12 cellular contexts compared by ENCODE assay signal in the genomic region with DNA sequence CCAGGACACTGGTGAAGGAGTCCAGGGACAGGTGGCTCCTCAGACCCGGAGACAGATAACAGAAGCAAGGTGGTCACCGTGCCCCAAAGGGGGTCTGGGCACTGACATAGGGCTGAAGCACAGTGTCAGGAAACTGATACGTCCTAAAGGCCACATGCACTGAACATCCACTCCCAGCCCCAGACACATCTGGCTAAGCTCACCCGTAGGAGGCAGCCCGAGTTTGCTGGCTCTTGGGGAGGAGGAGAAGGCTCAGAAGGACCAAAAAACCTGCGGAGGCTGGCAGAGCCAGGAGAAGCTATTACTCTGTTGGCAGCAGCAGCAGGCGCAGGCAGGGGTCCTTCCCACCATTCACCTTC. TPM values are rescaled to one million over a fixed set of nuclear protein-coding genes. Genes with fewer than 3 reads are reported as not detected.
DNase-seq lines count a peak whose midpoint lies in the region; ATAC-seq lines count a peak whose summit lies in the region.
"Had no signal": no experiment of that assay in that cellular context is flagged by ENCODE, and none has a peak within 500 bp of the region (broad histone marks: within the 10 kb centered on the region; RNA-seq: fewer than 3 reads in every experiment).

No MANE protein-coding gene starts in this region.

- no peaks in the 10 kb centered on the region for H3K36me3 Mint-ChIP-seq in activated naive CD4-positive, alpha-beta T cell treated with anti-CD3 and anti-CD28 coated beads for 36 hours (ENCODE audit: low read depth)
- no peaks in the 10 kb centered on the region for H3K36me3 Mint-ChIP-seq in T-helper 17 cell (ENCODE audit: low read depth)
- H3K36me3 Mint-ChIP-seq in stimulated activated effector memory CD8-positive, alpha-beta T cell treated with anti-CD3 and anti-CD28 coated beads, Interleukin-12 subunit alpha, Interleukin-12 subunit beta, amount 100 ng/mL, for 72 hours: no peaks in the 10 kb centered on the region

- H3K9me3 ChIP-seq in T-helper 17 cell (ENCODE audit: control insufficient read depth, low read length, poor library complexity, severe bottlenecking) (no peaks in the 10 kb centered on the region), iPS-18a (ENCODE audit: control insufficient read depth, low read depth, low read length) (no peaks in the 10 kb centered on the region)
- H3K9me3 ChIP-seq: testis had no signal

- H3K27me3 ChIP-seq in iPS-18a (ENCODE audit: control insufficient read depth, insufficient read depth, low read length): peaks cover 41% of the 10 kb centered on the region
- H3K27me3 ChIP-seq: testis had no signal

- intact Hi-C loops in activated naive CD4-positive, alpha-beta T cell treated with anti-CD3 and anti-CD28 coated beads for 36 hours (cut with micrococcal nuclease): no loop called here

- H3K9ac ChIP-seq in iPS-18a (ENCODE audit: low read length): no peak overlapping the region

- H3K4me1 ChIP-seq in iPS-18a (ENCODE audit: control insufficient read depth, low read depth, low read length): peaks cover 15% of the 10 kb centered on the region

- no peaks in the 10 kb centered on the region for H3K9me3 Mint-ChIP-seq in activated naive CD4-positive, alpha-beta T cell treated with anti-CD3 and anti-CD28 coated beads for 36 hours
- no peaks in the 10 kb centered on the region for H3K9me3 Mint-ChIP-seq in stimulated activated effector memory CD8-positive, alpha-beta T cell treated with anti-CD3 and anti-CD28 coated beads, Interleukin-12 subunit alpha, Interleukin-12 subunit beta, amount 100 ng/mL, for 72 hours

- DNase-seq in activated naive CD4-positive, alpha-beta T cell treated with anti-CD3 and anti-CD28 coated beads for 36 hours: no peak
- DNase-seq in activated naive CD4-positive, alpha-beta T cell treated with Interleukin-2 at 50 U/mL for 16 hours: no peak
- DNase-seq in T-helper 17 cell: no peak
- DNase-seq in stimulated activated effector memory CD8-positive, alpha-beta T cell treated with anti-CD3 and anti-CD28 coated beads, Interleukin-12 subunit alpha, Interleukin-12 subunit beta, amount 100 ng/mL, for 72 hours (ENCODE audit: low spot score in 2 of 2): no peak
- DNase-seq in globus pallidus (ENCODE audit: low spot score): no peak
- no peak for DNase-seq in dermis blood vessel endothelial cell
- DNase-seq: amniotic stem cell, midbrain, testis had no signal

- H3K27me3 Mint-ChIP-seq in activated naive CD4-positive, alpha-beta T cell treated with anti-CD3 and anti-CD28 coated beads for 36 hours (ENCODE audit: low read depth): peaks cover 22% of the 10 kb centered on the region
- H3K27me3 Mint-ChIP-seq in T-helper 17 cell: peaks cover 32% of the 10 kb centered on the region

- H3K4me3 Mint-ChIP-seq in activated naive CD4-positive, alpha-beta T cell treated with anti-CD3 and anti-CD28 coated beads for 36 hours: peak overlapping the region; percentile 48
- peak overlapping the region; percentile 85 for H3K4me3 Mint-ChIP-seq in T-helper 17 cell
- H3K4me3 Mint-ChIP-seq in stimulated activated effector memory CD8-positive, alpha-beta T cell treated with anti-CD3 and anti-CD28 coated beads, Interleukin-12 subunit alpha, Interleukin-12 subunit beta, amount 100 ng/mL, for 72 hours: peak overlapping the region; percentile 69

- no peak overlapping the region for H3K27ac ChIP-seq in iPS-18a (ENCODE audit: low read length)
- H3K27ac ChIP-seq: testis had no signal

- H3K27ac Mint-ChIP-seq in activated naive CD4-positive, alpha-beta T cell treated with anti-CD3 and anti-CD28 coated beads for 36 hours: no peak overlapping the region
- no peak overlapping the region for H3K27ac Mint-ChIP-seq in T-helper 17 cell
- no peak overlapping the region for H3K27ac Mint-ChIP-seq in stimulated activated effector memory CD8-positive, alpha-beta T cell treated with anti-CD3 and anti-CD28 coated beads, Interleukin-12 subunit alpha, Interleukin-12 subunit beta, amount 100 ng/mL, for 72 hours

- CTCF ChIA-PET in activated naive CD4-positive, alpha-beta T cell treated with anti-CD3 and anti-CD28 coated beads for 36 hours (lab: Charles Lee): no interaction called here

- peak overlapping the region; percentile 68 for H3K4me3 ChIP-seq in iPS-18a (ENCODE audit: low read length)

- ATAC-seq in T-helper 17 cell (no peak), GM19035 (IDR thresholded peaks at IDR 0.05; ENCODE audit: unreplicated experiment) (no peak)
- ATAC-seq in stimulated activated effector memory CD8-positive, alpha-beta T cell treated with anti-CD3 and anti-CD28 coated beads, Interleukin-12 subunit alpha, Interleukin-12 subunit beta, amount 100 ng/mL, for 72 hours: no peak

- H3K36me3 ChIP-seq in iPS-18a (ENCODE audit: control insufficient read depth, low read depth, low read length): no peaks in the 10 kb centered on the region

- H3K4me1 Mint-ChIP-seq in activated naive CD4-positive, alpha-beta T cell treated with anti-CD3 and anti-CD28 coated beads for 36 hours (ENCODE audit: low read depth): peaks cover 10% of the 10 kb centered on the region
- H3K4me1 Mint-ChIP-seq in T-helper 17 cell: peaks cover 7% of the 10 kb centered on the region
- H3K4me1 Mint-ChIP-seq in stimulated activated effector memory CD8-positive, alpha-beta T cell treated with anti-CD3 and anti-CD28 coated beads, Interleukin-12 subunit alpha, Interleukin-12 subunit beta, amount 100 ng/mL, for 72 hours: peaks cover 53% of the 10 kb centered on the region

RNA-seq across cellular contexts. Expression of gene CACNA2D2, which starts 1.2 kb away (rescaled TPM):
- under 1 TPM; 0.89 to 0.95 TPM for total RNA-seq in activated naive CD4-positive, alpha-beta T cell treated with anti-CD3 and anti-CD28 coated beads for 36 hours
- total RNA-seq in T-helper 17 cell (1 to 10 TPM; 2.2 to 3.5 TPM), dermis blood vessel endothelial cell (not detected in 2 replicates)
- total RNA-seq: fibroblast of lung had no signal
